17 cellular contexts compared by ENCODE assay signal in the genomic region with DNA sequence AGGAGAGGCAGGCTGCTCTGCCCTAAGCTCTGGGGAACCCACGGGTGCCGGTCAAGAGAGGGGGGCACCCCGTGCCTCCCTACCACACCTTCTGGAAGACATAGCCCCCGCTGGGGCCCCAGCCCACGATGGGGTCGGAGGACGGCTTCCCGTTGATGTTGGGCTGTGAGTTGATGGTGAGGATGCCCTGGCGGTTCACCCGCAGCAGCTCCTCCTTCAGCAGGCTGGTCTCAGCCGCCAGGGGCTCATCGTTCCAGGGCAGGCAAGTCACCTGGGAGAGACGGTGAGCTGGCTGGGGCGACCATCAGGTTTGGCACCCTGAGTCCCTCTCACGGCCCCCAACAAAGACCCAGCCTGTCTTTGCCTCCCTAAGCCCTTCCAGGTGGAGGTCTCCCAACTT. TPM values are rescaled to one million over a fixed set of nuclear protein-coding genes. Genes with fewer than 3 reads are reported as not detected.
DNase-seq lines count a peak whose midpoint lies in the region; ATAC-seq and TF ChIP-seq lines count a peak whose summit lies in the region.
"Had no signal": no experiment of that assay in that cellular context is flagged by ENCODE, and none has a peak within 500 bp of the region (broad histone marks: within the 10 kb centered on the region; RNA-seq: fewer than 3 reads in every experiment).

No MANE protein-coding gene starts in this region.

- no peak for TF ChIP-seq POLR2A in thyroid gland (IDR thresholded peaks at IDR 0.05)

- no peak overlapping the region for H2BK12ac ChIP-seq in mesenchymal stem cell (ENCODE audit: low read length in 2 of 2)

- intact Hi-C loops in ascending aorta (cut with DNase I) (loop anchor here (5.0 kb wide), 1 partner anchor 112 kb away; the partner anchor contains the start of gene MAD2L2), heart right ventricle (cut with DNase I) (loop anchor here in 1 of 10 donors (5.0 kb wide), 1 partner anchor 88 kb away; no protein-coding TSS in a partner anchor), thyroid gland (cut with DNase I) (loop anchor here (5.0 kb wide), 1 partner anchor 57 kb away; the partner anchor contains the start of gene AGTRAP)

- H3K9me3 ChIP-seq in ascending aorta (no peaks in the 10 kb centered on the region), heart right ventricle (no peaks in the 10 kb centered on the region), mesenchymal stem cell (ENCODE audit: control insufficient read depth, low read length) (no peaks in the 10 kb centered on the region), thyroid gland (no peaks in the 10 kb centered on the region), osteoblast (ENCODE audit: low read depth, low read length) (no peaks in the 10 kb centered on the region)
- H3K9me3 ChIP-seq: BLaER1 treated with 17β-estradiol and CSF1 and Interleukin-3, amounts not matched to agents 10 nM and 100 nM; HAP-1 had no signal

- H4K91ac ChIP-seq in mesenchymal stem cell (ENCODE audit: low read length) = peak overlapping the region; percentile 46

- no peak overlapping the region for H3K14ac ChIP-seq in mesenchymal stem cell (ENCODE audit: low read length in 2 of 2)

- H3K4me2 ChIP-seq in mesenchymal stem cell (ENCODE audit: low read length, poor library complexity, severe bottlenecking) = no peak overlapping the region
- no peak overlapping the region for H3K4me2 ChIP-seq in osteoblast (ENCODE audit: insufficient read depth, low read length)
- H3K4me2 ChIP-seq: BLaER1 treated with 17β-estradiol and CSF1 and Interleukin-3, amounts not matched to agents 10 nM and 100 nM had no signal

- H3K4me1 ChIP-seq in ascending aorta (peaks cover 23 to 48% of the 10 kb centered on the region in 2 donors), heart right ventricle (peaks cover 51 to 99% (median 81%) of the 10 kb centered on the region in 9 donors), mesenchymal stem cell (ENCODE audit: control insufficient read depth, insufficient read depth, low read depth, low read length) (peaks cover 26% of the 10 kb centered on the region), thyroid gland (peaks cover 53 to 80% of the 10 kb centered on the region in 2 donors), osteoblast (ENCODE audit: insufficient read depth, low read length) (peaks cover 20% of the 10 kb centered on the region)
- H3K4me1 ChIP-seq: HAP-1 had no signal

- no peaks in the 10 kb centered on the region for H4K20me1 ChIP-seq in osteoblast (ENCODE audit: insufficient read depth, low read length)
- H4K20me1 ChIP-seq: BLaER1 treated with 17β-estradiol and CSF1 and Interleukin-3, amounts not matched to agents 10 nM and 100 nM had no signal

- no peak overlapping the region for H2AFZ ChIP-seq in mesenchymal stem cell (ENCODE audit: low read depth, low read length)
- no peak overlapping the region for H2AFZ ChIP-seq in osteoblast (ENCODE audit: low read length)
- H2AFZ ChIP-seq: GM23248 had no signal

- 92 to 94% methylated on average over 15 of the region's 15 CpGs for WGBS in heart right ventricle, 2 donors
- whole genome bisulfite sequencing in mesenchymal stem cell = 98% methylated on average over 15 of the region's 15 CpGs
- WGBS in thyroid gland, 2 donors = 94 to 97% methylated on average over 11 to 13 of the region's 15 CpGs

- DNase-seq in ascending aorta (ENCODE audit: low spot score in 2 of 2) (no peak), heart right ventricle (no peak), mesenchymal stem cell (no peak), thyroid gland (no peak), DMS153 (lab: John Stamatoyannopoulos, UW) (no peak), osteoblast (ENCODE audit: insufficient read length, low spot score, missing footprints) (no peak)
- DNase-seq: GM23248, NCI-H1105, NCI-H2081, NCI-H2171 treated with DMSO at 0.1 percent for 48 hours, NCI-H446 had no signal

- H2BK120ac ChIP-seq in mesenchymal stem cell (ENCODE audit: low read depth, low read length) = no peak overlapping the region

- H3K27me3 ChIP-seq in ascending aorta (no peaks in the 10 kb centered on the region), heart right ventricle (no peaks in the 10 kb centered on the region), mesenchymal stem cell (ENCODE audit: control insufficient read depth in 1 of 2, insufficient read depth in 1 of 2, low read length in 2 of 2) (no peaks in the 10 kb centered on the region), thyroid gland (no peaks in the 10 kb centered on the region), osteoblast (ENCODE audit: insufficient read depth, low read length) (no peaks in the 10 kb centered on the region)
- H3K27me3 ChIP-seq: BLaER1 treated with 17β-estradiol and CSF1 and Interleukin-3, amounts not matched to agents 10 nM and 100 nM had no signal

- H3K23ac ChIP-seq in mesenchymal stem cell (ENCODE audit: low read length in 2 of 2) = no peak overlapping the region

- no peaks in the 10 kb centered on the region for H3K79me2 ChIP-seq in osteoblast (ENCODE audit: insufficient read depth, low read length)

- H3K9ac ChIP-seq in mesenchymal stem cell (ENCODE audit: low read length) = no peak overlapping the region
- H3K9ac ChIP-seq: BLaER1 treated with 17β-estradiol and CSF1 and Interleukin-3, amounts not matched to agents 10 nM and 100 nM; GM23248 had no signal

- no peak overlapping the region for H4K8ac ChIP-seq in mesenchymal stem cell (ENCODE audit: low read length)

- H3K27ac ChIP-seq in ascending aorta = peak overlapping the region; percentile 23 to 87
- H3K27ac ChIP-seq in heart right ventricle = peak overlapping the region; percentile 92 to 99 (median 97)
- H3K27ac ChIP-seq in mesenchymal stem cell (ENCODE audit: low read length, poor library complexity, severe bottlenecking) = no peak overlapping the region
- H3K27ac ChIP-seq in thyroid gland = peak overlapping the region in 2 of 3 donors; percentile 84 to 91
- no peak overlapping the region for H3K27ac ChIP-seq in osteoblast (ENCODE audit: low read depth, low read length)
- H3K27ac ChIP-seq: GM23248, SK-N-MC had no signal

- H3K79me1 ChIP-seq in mesenchymal stem cell (replicated peaks; ENCODE audit: low read length, poor library complexity, severe bottlenecking) = peaks cover 4% of the 10 kb centered on the region

- H3K36me3 ChIP-seq in ascending aorta (peaks cover 38% of the 10 kb centered on the region in 2 donors), heart right ventricle (peaks cover 0 to 94% (median 34%) of the 10 kb centered on the region in 9 donors), mesenchymal stem cell (ENCODE audit: control insufficient read depth in 1 of 2, insufficient read depth in 2 of 2, low read depth in 1 of 2, low read length in 2 of 2) (peaks cover 64 to 74% of the 10 kb centered on the region in 2 experiments), thyroid gland (peaks cover 27 to 33% of the 10 kb centered on the region in 2 donors), osteoblast (ENCODE audit: insufficient read depth, low read length) (peaks cover 36% of the 10 kb centered on the region)

- no peak overlapping the region for H3K18ac ChIP-seq in mesenchymal stem cell (ENCODE audit: low read depth in 1 of 2, low read length in 2 of 2)

- H3K4ac ChIP-seq in mesenchymal stem cell (ENCODE audit: low read depth in 1 of 2, low read length in 2 of 2) = no peak overlapping the region

- H2BK5ac ChIP-seq in mesenchymal stem cell (ENCODE audit: low read depth, low read length, poor library complexity, severe bottlenecking) = no peak overlapping the region

- H3K4me3 ChIP-seq in ascending aorta = no peak overlapping the region
- no peak overlapping the region for H3K4me3 ChIP-seq in heart right ventricle
- no peak overlapping the region for H3K4me3 ChIP-seq in mesenchymal stem cell (ENCODE audit: insufficient read depth in 1 of 2, low read depth in 1 of 2, low read length in 2 of 2)
- H3K4me3 ChIP-seq in thyroid gland (replicated peaks in 1 of 3) = no peak overlapping the region
- H3K4me3 ChIP-seq in osteoblast (ENCODE audit: insufficient read depth, low read length) = no peak overlapping the region
- H3K4me3 ChIP-seq: BLaER1 treated with 17β-estradiol and CSF1 and Interleukin-3, amounts not matched to agents 10 nM and 100 nM; GM23248; HAP-1; SK-N-MC had no signal

- TF ChIP-seq CTCF in ascending aorta (IDR thresholded peaks at IDR 0.05) (no peak), heart right ventricle (IDR thresholded peaks at IDR 0.05) (no peak), thyroid gland (IDR thresholded peaks at IDR 0.05) (no peak), osteoblast (IDR thresholded peaks at IDR 0.05; ENCODE audit: extremely low read depth, low read depth, low read length) (no peak)

- no peak for ATAC-seq in heart right ventricle
- ATAC-seq in HG02970 (IDR thresholded peaks at IDR 0.05; ENCODE audit: low FRiP score, unreplicated experiment) = no peak
- no peak for ATAC-seq in HG03097 (IDR thresholded peaks at IDR 0.05; ENCODE audit: low FRiP score, unreplicated experiment)
- ATAC-seq: Panc1 had no signal

- no peak overlapping the region for H2BK15ac ChIP-seq in mesenchymal stem cell (ENCODE audit: low read depth, poor library complexity, severe bottlenecking)

- H2AK5ac ChIP-seq in mesenchymal stem cell (ENCODE audit: low read length, severe bottlenecking) = no peak overlapping the region

RNA-seq across cellular contexts. Expression of gene MTHFR, which starts 11.9 kb away (rescaled TPM):
- total RNA-seq in ascending aorta (48.4 TPM), heart right ventricle (10 to 100 TPM; 28.8 to 75.8 (median 40.5) TPM), thyroid gland (10 to 100 TPM; 52.8 to 96.9 (median 65.6) TPM), osteoblast (32.6 and 34.5 TPM in 2 replicates)
- 10 to 100 TPM; 17.7 to 24.3 TPM for polyA plus RNA-seq in heart right ventricle
- 13.7 TPM for polyA plus RNA-seq in mesenchymal stem cell (2013, experiment 1 of 2)
- 13.3 TPM for polyA plus RNA-seq in mesenchymal stem cell (2013, experiment 2 of 2)

RNA-seq across cellular contexts. Expression of gene CLCN6, which starts 12.2 kb away (rescaled TPM):
- total RNA-seq in ascending aorta (18.6 TPM), heart right ventricle (10 to 100 TPM; 13.3 to 20.9 (median 16.9) TPM), thyroid gland (10 to 100 TPM; 14.8 to 38.4 (median 16.9) TPM), osteoblast (21.0 and 22.4 TPM in 2 replicates)
- 10 to 100 TPM in 1 of 2 donors, 1 to 10 TPM in 1; 9.1 to 13.8 TPM for polyA plus RNA-seq in heart right ventricle
- polyA plus RNA-seq in mesenchymal stem cell (2013, experiment 1 of 2) = 23.7 TPM
- polyA plus RNA-seq in mesenchymal stem cell (2013, experiment 2 of 2) = 22.9 TPM

RNA-seq across cellular contexts. Expression of gene C1orf167, which starts 31.8 kb away (rescaled TPM):
- total RNA-seq in ascending aorta (not detected), heart right ventricle (10 to 100 TPM in 1 of 10 donors, 1 to 10 TPM in 9; 2.4 to 12.8 (median 5.1) TPM), thyroid gland (1 to 10 TPM in 1 of 4 donors, under 1 TPM in 1, not detected in 2; 0.22 to 6.3 TPM), osteoblast (under 0.01 TPM in 1 of 2 replicates, not detected in the other)
- 1 to 10 TPM; 7.5 to 9.0 TPM for polyA plus RNA-seq in heart right ventricle
- polyA plus RNA-seq in mesenchymal stem cell (2013, experiment 1 of 2) = 0.36 TPM
- 0.19 TPM for polyA plus RNA-seq in mesenchymal stem cell (2013, experiment 2 of 2)
- total RNA-seq: GM23248 had no signal

RNA-seq across cellular contexts. Expression of gene NPPA, which starts 53.8 kb away (rescaled TPM):
- not detected for total RNA-seq in ascending aorta
- 1,000 to 10,000 TPM in 2 of 10 donors, 100 to 1,000 TPM in 5, 10 to 100 TPM in 2, 1 to 10 TPM in 1; 5.8 to 2,762 (median 663) TPM for total RNA-seq in heart right ventricle
- polyA plus RNA-seq in heart right ventricle = 1,000 to 10,000 TPM in 1 of 2 donors, 10 to 100 TPM in 1; 16.4 to 2,201 TPM
- polyA plus RNA-seq in mesenchymal stem cell (2013, experiment 1 of 2) = not detected
- not detected for polyA plus RNA-seq in mesenchymal stem cell (2013, experiment 2 of 2)
- total RNA-seq in thyroid gland = not detected
- total RNA-seq in osteoblast = not detected in 2 replicates
- total RNA-seq: GM23248 had no signal
- polyA plus RNA-seq: GM23248 had no signal

RNA-seq across cellular contexts. Expression of gene AGTRAP, which starts 57.9 kb away (rescaled TPM):
- total RNA-seq in ascending aorta = 95.6 TPM
- 10 to 100 TPM; 12.9 to 37.9 (median 16.9) TPM for total RNA-seq in heart right ventricle
- polyA plus RNA-seq in heart right ventricle = 10 to 100 TPM; 21.4 to 96.7 TPM
- 45.8 TPM for polyA plus RNA-seq in mesenchymal stem cell (2013, experiment 1 of 2)
- polyA plus RNA-seq in mesenchymal stem cell (2013, experiment 2 of 2) = 47.1 TPM
- 10 to 100 TPM; 35.6 to 72.4 (median 63.6) TPM for total RNA-seq in thyroid gland
- total RNA-seq in osteoblast = 47.7 and 56.5 TPM in 2 replicates

Comparison
In these comparisons a context has a peak if more than half of its experiments do, and no peak if none do; other contexts are left out.
1. H3K27ac ChIP-seq: peak in ascending aorta (2 of 2), heart right ventricle (10 of 10) and thyroid gland (2 of 3); none in mesenchymal stem cell (single experiment) and osteoblast (single experiment).